In the genomic region with DNA sequence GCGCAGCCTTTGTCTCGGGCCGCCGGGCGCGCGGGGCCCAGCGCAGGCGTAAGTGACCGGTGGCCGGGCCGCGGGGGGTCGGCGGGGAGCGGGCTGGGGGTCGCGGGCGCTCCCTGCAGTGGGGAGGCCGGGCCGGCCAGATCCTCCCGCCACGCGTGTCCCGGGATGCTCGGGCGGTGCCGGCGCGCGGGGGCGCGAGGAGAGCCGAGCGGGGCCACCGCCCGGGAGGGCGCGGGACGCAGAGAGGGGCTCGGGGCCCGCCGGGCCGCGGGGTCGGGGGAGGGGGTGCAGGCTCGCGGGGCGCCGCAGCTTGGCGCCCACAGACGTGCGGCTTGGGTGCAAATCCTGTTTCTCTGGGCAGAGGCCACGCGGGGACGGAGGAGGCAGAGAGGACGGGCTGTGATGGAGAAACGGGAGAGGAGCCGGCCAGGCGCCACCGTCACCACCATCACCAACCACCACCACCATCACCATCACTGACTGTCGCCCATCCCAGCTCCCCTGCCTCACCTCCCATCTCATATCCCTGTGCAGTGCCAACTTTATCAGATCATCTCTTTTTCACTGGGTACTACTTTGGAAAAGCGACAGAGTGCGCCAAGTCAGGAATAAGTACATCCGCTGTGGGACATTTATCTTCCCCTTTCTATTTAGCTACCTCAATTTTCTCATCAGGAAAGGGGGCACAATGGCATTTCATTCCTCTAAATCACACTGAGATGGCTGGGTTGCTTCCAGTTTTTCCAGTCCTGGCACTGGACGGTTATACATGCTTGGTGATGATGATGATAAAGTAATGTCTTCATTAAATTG, we compare ENCODE assay signal across 8 cellular contexts.
DNase-seq lines count a peak whose midpoint lies in the region; ATAC-seq and TF ChIP-seq lines count a peak whose summit lies in the region.

No MANE protein-coding gene starts in this region.

- peaks cover 4% of the 10 kb centered on the region for H3K36me3 Mint-ChIP-seq in activated CD8-positive, alpha-beta memory T cell treated with anti-CD3 and anti-CD28 coated beads, Interleukin-2, amount 10 ng/mL, durations not matched to agents 7 days and 5 days

- ATAC-seq in activated CD8-positive, alpha-beta memory T cell treated with anti-CD3 and anti-CD28 coated beads, Interleukin-2, amount 10 ng/mL, durations not matched to agents 7 days and 5 days = peak; percentile 34
- peak; percentile 48 for ATAC-seq in stimulated activated naive CD8-positive, alpha-beta T cell treated with anti-CD3 and anti-CD28 coated beads, Interleukin-15, amount 100 ng/mL, for 72 hours
- no peak for ATAC-seq in HG02798 (IDR thresholded peaks at IDR 0.05; ENCODE audit: poor library complexity, unreplicated experiment)
- no peak for ATAC-seq in GM19397 (IDR thresholded peaks at IDR 0.05; ENCODE audit: unreplicated experiment)

- no peak overlapping the region for H3K27ac ChIP-seq in hepatocyte

- no peaks in the 10 kb centered on the region for H3K9me2 ChIP-seq in hepatocyte (replicated peaks; ENCODE audit: insufficient read depth)

- peak overlapping the region; percentile 86 for H3K4me2 ChIP-seq in hepatocyte

- DNase-seq in activated CD8-positive, alpha-beta memory T cell treated with anti-CD3 and anti-CD28 coated beads, Interleukin-2, amount 10 ng/mL, durations not matched to agents 7 days and 5 days = no peak
- no peak for DNase-seq in activated CD8-positive, alpha-beta memory T cell treated with anti-CD3 and anti-CD28 coated beads, Interleukin-2, amount 50 U/mL, for 48 hours
- no peak for DNase-seq in NT2/D1 (ENCODE audit: low read depth, low spot score)
- no peak for DNase-seq in hepatocyte (ENCODE audit: low spot score)
- no peak for DNase-seq in stimulated activated naive CD8-positive, alpha-beta T cell treated with anti-CD3 and anti-CD28 coated beads, Interleukin-15, amount 100 ng/mL, for 72 hours
- no peak for DNase-seq in GM19238 (ENCODE audit: insufficient read length, low spot score)

- H3K9me3 ChIP-seq in NT2/D1 (ENCODE audit: insufficient read depth, low read length) = no peaks in the 10 kb centered on the region
- no peaks in the 10 kb centered on the region for H3K9me3 ChIP-seq in hepatocyte (ENCODE audit: low read depth)

- H3K27me3 Mint-ChIP-seq in activated CD8-positive, alpha-beta memory T cell treated with anti-CD3 and anti-CD28 coated beads, Interleukin-2, amount 10 ng/mL, durations not matched to agents 7 days and 5 days = peaks cover 61% of the 10 kb centered on the region
- peaks cover 68% of the 10 kb centered on the region for H3K27me3 Mint-ChIP-seq in stimulated activated naive CD8-positive, alpha-beta T cell treated with anti-CD3 and anti-CD28 coated beads, Interleukin-15, amount 100 ng/mL, for 72 hours

- no peaks in the 10 kb centered on the region for H4K20me1 ChIP-seq in hepatocyte (ENCODE audit: insufficient read depth, poor library complexity, severe bottlenecking)

- WGBS in hepatocyte (ENCODE audit: low lambda C conversion rate, missing lambda C conversion rate) = 13% methylated on average over 25 of the region's 66 CpGs

- CTCF ChIA-PET in activated CD8-positive, alpha-beta memory T cell treated with anti-CD3 and anti-CD28 coated beads, Interleukin-2, amount 10 ng/mL, durations not matched to agents 7 days and 5 days (lab: Charles Lee) = no interaction called here

- H3K9ac ChIP-seq in NT2/D1 (ENCODE audit: insufficient read length, low read depth) = peak overlapping the region; percentile 79

- no peaks in the 10 kb centered on the region for H3K79me2 ChIP-seq in hepatocyte

- H3K4me3 ChIP-seq in NT2/D1 (ENCODE audit: insufficient read length, low read depth) (peak overlapping the region; percentile 64), hepatocyte (peak overlapping the region; percentile 60)

- H3K4me1 ChIP-seq in NT2/D1 (ENCODE audit: insufficient read depth, insufficient read length) (no peaks in the 10 kb centered on the region), hepatocyte (ENCODE audit: insufficient read depth) (no peaks in the 10 kb centered on the region)

- H2AFZ ChIP-seq in hepatocyte = peak overlapping the region; percentile 73

- TF ChIP-seq CTCF in hepatocyte (IDR thresholded peaks at IDR 0.05; ENCODE audit: poor library complexity) = no peak

- no peak overlapping the region for H3K27ac Mint-ChIP-seq in activated CD8-positive, alpha-beta memory T cell treated with anti-CD3 and anti-CD28 coated beads, Interleukin-2, amount 10 ng/mL, durations not matched to agents 7 days and 5 days
- H3K27ac Mint-ChIP-seq in stimulated activated naive CD8-positive, alpha-beta T cell treated with anti-CD3 and anti-CD28 coated beads, Interleukin-15, amount 100 ng/mL, for 72 hours = no peak overlapping the region

- no peaks in the 10 kb centered on the region for H3K9me3 Mint-ChIP-seq in activated CD8-positive, alpha-beta memory T cell treated with anti-CD3 and anti-CD28 coated beads, Interleukin-2, amount 10 ng/mL, durations not matched to agents 7 days and 5 days (ENCODE audit: low read depth)
- no peaks in the 10 kb centered on the region for H3K9me3 Mint-ChIP-seq in stimulated activated naive CD8-positive, alpha-beta T cell treated with anti-CD3 and anti-CD28 coated beads, Interleukin-15, amount 100 ng/mL, for 72 hours

- H3K4me3 Mint-ChIP-seq in activated CD8-positive, alpha-beta memory T cell treated with anti-CD3 and anti-CD28 coated beads, Interleukin-2, amount 10 ng/mL, durations not matched to agents 7 days and 5 days = peak overlapping the region; percentile 76
- peak overlapping the region; percentile 72 to 75 for H3K4me3 Mint-ChIP-seq in stimulated activated naive CD8-positive, alpha-beta T cell treated with anti-CD3 and anti-CD28 coated beads, Interleukin-15, amount 100 ng/mL, for 72 hours

- H3K36me3 ChIP-seq in NT2/D1 (ENCODE audit: insufficient read depth, insufficient read length, low read length) (no peaks in the 10 kb centered on the region), hepatocyte (replicated peaks; ENCODE audit: insufficient read depth, low read depth) (no peaks in the 10 kb centered on the region)

- peaks cover 11% of the 10 kb centered on the region for H3K4me1 Mint-ChIP-seq in activated CD8-positive, alpha-beta memory T cell treated with anti-CD3 and anti-CD28 coated beads, Interleukin-2, amount 10 ng/mL, durations not matched to agents 7 days and 5 days
- H3K4me1 Mint-ChIP-seq in stimulated activated naive CD8-positive, alpha-beta T cell treated with anti-CD3 and anti-CD28 coated beads, Interleukin-15, amount 100 ng/mL, for 72 hours = peaks cover 8% of the 10 kb centered on the region

- H3K27me3 ChIP-seq in NT2/D1 (ENCODE audit: insufficient read depth, insufficient read length) (peaks cover 37% of the 10 kb centered on the region), hepatocyte (peaks cover 30% of the 10 kb centered on the region)

Comparison
In these comparisons a context has a peak if more than half of its experiments do, and no peak if none do; other contexts are left out.
1. ATAC-seq: peak in activated CD8-positive, alpha-beta memory T cell treated with anti-CD3 and anti-CD28 coated beads, Interleukin-2, amount 10 ng/mL, durations not matched to agents 7 days and 5 days (single experiment) and stimulated activated naive CD8-positive, alpha-beta T cell treated with anti-CD3 and anti-CD28 coated beads, Interleukin-15, amount 100 ng/mL, for 72 hours (single experiment); none in HG02798 (single experiment) and GM19397 (single experiment).